Comparison of ENCODE assay signal across 24 cellular contexts in the genomic region with DNA sequence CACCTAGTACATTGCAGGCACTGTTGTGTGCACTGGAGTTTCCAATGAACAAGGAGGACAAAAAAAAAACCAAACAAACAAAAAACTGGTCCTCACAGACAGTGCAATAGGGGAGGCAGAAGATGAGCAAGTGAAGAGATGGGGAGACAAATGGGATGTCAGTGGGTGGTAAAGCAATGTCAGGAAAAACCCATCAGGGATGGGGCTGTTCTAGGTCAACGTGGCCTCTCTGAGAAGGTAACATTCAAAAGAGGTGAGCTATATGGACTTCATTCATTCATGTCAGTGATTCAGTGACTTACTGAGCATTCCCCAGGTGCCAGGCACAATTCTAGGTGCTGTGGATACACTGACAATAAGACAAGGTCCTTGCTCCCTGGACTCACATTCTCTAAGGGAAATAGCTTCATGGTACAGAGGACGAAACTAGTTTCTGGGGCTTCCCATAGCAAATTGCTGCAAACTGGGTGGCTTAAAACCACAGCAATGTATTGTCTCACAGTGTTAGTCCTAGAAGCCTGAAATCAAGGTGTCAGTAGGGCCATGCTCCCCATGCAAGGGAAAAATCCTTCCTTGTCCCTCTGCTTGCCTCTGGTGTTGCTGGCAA.
"Had no signal": no experiment of that assay in that cellular context is flagged by ENCODE, and none has a peak within 500 bp of the region (broad histone marks: within the 10 kb centered on the region; RNA-seq: fewer than 3 reads in every experiment).

No MANE protein-coding gene starts in this region.

- FAIRE-seq: HepG2 had no signal

- H3K4me3 ChIP-seq: MG63, SJSA1, SK-N-MC had no signal

- ATAC-seq: HepG2, PC-3, T-cell had no signal

- H3K27ac ChIP-seq: SJSA1, SK-N-MC had no signal

- DNase-seq: IMR-90, Karpas-422, KG1, MG63, NCI-H1092, NCI-H1105 treated with DMSO at 0.1 percent for 48 hours, NCI-H1417 treated with DMSO at 0.1 percent for 48 hours, NCI-H187, NCI-H2029, NCI-H2081 treated with DMSO at 0.1 percent for 48 hours, NCI-H2171, NCI-H226, NCI-H446, NCI-H510A, NCI-H524 treated with DMSO at 0.1 percent for 48 hours, NCI-H69, NCI-H774, PC-3, Right ventricle myocardium superior, SIG-M5, T-cell had no signal
